Comparison of ENCODE assay signal across 11 cellular contexts in the genomic region with DNA sequence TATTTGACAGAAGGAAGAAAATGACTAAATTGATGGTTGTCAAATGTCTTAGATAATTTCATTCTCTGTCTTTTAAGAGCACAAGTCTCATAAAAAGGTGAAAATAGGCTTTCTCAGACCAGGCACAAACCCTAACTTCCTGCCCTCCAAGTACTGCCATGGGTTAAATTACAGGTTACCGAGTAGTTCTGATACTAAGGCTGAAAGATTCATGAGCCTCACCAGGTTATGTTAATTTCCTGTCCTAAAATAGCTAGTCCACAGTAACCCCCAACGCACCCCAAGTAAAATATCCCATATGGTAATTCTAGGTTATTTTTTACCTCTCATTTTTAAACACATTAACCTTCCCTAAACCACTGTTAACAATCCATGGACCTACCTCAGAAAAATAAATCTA. TPM values are rescaled to one million over a fixed set of nuclear protein-coding genes. Genes with fewer than 3 reads are reported as not detected.
DNase-seq lines count a peak whose midpoint lies in the region; ATAC-seq and TF ChIP-seq lines count a peak whose summit lies in the region.
"Had no signal": no experiment of that assay in that cellular context is flagged by ENCODE, and none has a peak within 500 bp of the region (broad histone marks: within the 10 kb centered on the region; RNA-seq: fewer than 3 reads in every experiment).

No MANE protein-coding gene starts in this region.

- H3K4me2 ChIP-seq in Loucy (ENCODE audit: low read depth, low read length, poor library complexity, severe bottlenecking), result peak overlapping the region; percentile 47
- H3K4me2 ChIP-seq: KMS-11 had no signal

- H3K9me2 ChIP-seq in Loucy (replicated peaks; ENCODE audit: low read depth, low read length), result no peaks in the 10 kb centered on the region

- H3K4me1 ChIP-seq in Loucy (ENCODE audit: insufficient read depth, low read length, poor library complexity, severe bottlenecking) (peaks cover 35% of the 10 kb centered on the region), mucosa of descending colon (ENCODE audit: low read depth) (no peaks in the 10 kb centered on the region)

- H3K27me3 ChIP-seq in Loucy (ENCODE audit: insufficient read depth, low read length, poor library complexity, severe bottlenecking), result no peaks in the 10 kb centered on the region
- H3K27me3 ChIP-seq: heart right ventricle had no signal

- intact Hi-C loops in mucosa of descending colon (cut with DNase I, micrococcal nuclease), result no loop called here

- no peak overlapping the region for H3K9ac ChIP-seq in Loucy (ENCODE audit: low read depth, low read length, poor library complexity, severe bottlenecking)
- H3K9ac ChIP-seq: KMS-11 had no signal

- H3K9me3 ChIP-seq in Loucy (ENCODE audit: insufficient read depth, low read depth, low read length) (no peaks in the 10 kb centered on the region), mucosa of descending colon (no peaks in the 10 kb centered on the region)

- peak; percentile 74 for ATAC-seq in activated CD8-positive, alpha-beta memory T cell treated with anti-CD3 and anti-CD28 coated beads, Interleukin-2, amount 10 ng/mL, durations not matched to agents 7 days and 5 days
- ATAC-seq in HG02571 (IDR thresholded peaks at IDR 0.05; ENCODE audit: unreplicated experiment), result peak; percentile 79
- ATAC-seq in stimulated activated naive CD8-positive, alpha-beta T cell treated with anti-CD3 and anti-CD28 coated beads, Interleukin-15, Interleukin-2, amounts not matched to agents 100 U/mL and 50 U/mL, for 24 hours, result peak; percentile 49
- no peak for ATAC-seq in mucosa of descending colon
- ATAC-seq: heart right ventricle had no signal

- H3F3A ChIP-seq in Loucy (ENCODE audit: low read depth), result no peaks in the 10 kb centered on the region

- no peak for DNase-seq in activated CD8-positive, alpha-beta memory T cell treated with anti-CD3 and anti-CD28 coated beads, Interleukin-2, amount 10 ng/mL, durations not matched to agents 7 days and 5 days
- DNase-seq in activated CD8-positive, alpha-beta memory T cell treated with anti-CD3 and anti-CD28 coated beads, Interleukin-2, amount 50 U/mL, for 48 hours, result no peak
- no peak for DNase-seq in stimulated activated naive CD8-positive, alpha-beta T cell treated with anti-CD3 and anti-CD28 coated beads, Interleukin-15, Interleukin-2, amounts not matched to agents 100 U/mL and 50 U/mL, for 24 hours
- no peak for DNase-seq in CD1c-positive myeloid dendritic cell (ENCODE audit: extremely low spot score)
- DNase-seq in mucosa of descending colon, result no peak
- no peak for DNase-seq in inferior parietal cortex (ENCODE audit: extremely low spot score)
- DNase-seq: heart right ventricle; NK-92 treated with Interleukin-12 subunit alpha and Interleukin-12 subunit beta, amount 100 ng/mL, for 24 hours had no signal

- peak overlapping the region; percentile 58 for H3K27ac Mint-ChIP-seq in activated CD8-positive, alpha-beta memory T cell treated with anti-CD3 and anti-CD28 coated beads, Interleukin-2, amount 10 ng/mL, durations not matched to agents 7 days and 5 days

- H3K4me1 Mint-ChIP-seq in activated CD8-positive, alpha-beta memory T cell treated with anti-CD3 and anti-CD28 coated beads, Interleukin-2, amount 10 ng/mL, durations not matched to agents 7 days and 5 days, result peaks cover 50% of the 10 kb centered on the region

- H3K27me3 Mint-ChIP-seq in activated CD8-positive, alpha-beta memory T cell treated with anti-CD3 and anti-CD28 coated beads, Interleukin-2, amount 10 ng/mL, durations not matched to agents 7 days and 5 days, result no peaks in the 10 kb centered on the region

- H2AFZ ChIP-seq in Loucy (ENCODE audit: low read length), result no peak overlapping the region

- no peak for TF ChIP-seq CTCF in Loucy (conservative IDR thresholded peaks at IDR 0.05; ENCODE audit: low read length)
- TF ChIP-seq CTCF in mucosa of descending colon (IDR thresholded peaks at IDR 0.05), result no peak

- peaks cover 10% of the 10 kb centered on the region for H3K9me3 Mint-ChIP-seq in activated CD8-positive, alpha-beta memory T cell treated with anti-CD3 and anti-CD28 coated beads, Interleukin-2, amount 10 ng/mL, durations not matched to agents 7 days and 5 days (ENCODE audit: low read depth)

- H4K20me1 ChIP-seq in Loucy (ENCODE audit: insufficient read depth, low read length, poor library complexity, severe bottlenecking), result peaks cover 99% of the 10 kb centered on the region

- peaks cover 47% of the 10 kb centered on the region for H3K36me3 Mint-ChIP-seq in activated CD8-positive, alpha-beta memory T cell treated with anti-CD3 and anti-CD28 coated beads, Interleukin-2, amount 10 ng/mL, durations not matched to agents 7 days and 5 days

- CTCF ChIA-PET in activated CD8-positive, alpha-beta memory T cell treated with anti-CD3 and anti-CD28 coated beads, Interleukin-2, amount 10 ng/mL, durations not matched to agents 7 days and 5 days (lab: Charles Lee), result interaction anchor here (0.6 to 1.5 kb wide), 3 partner anchors 41 to 500 kb away, joined by 3 to 4 read pairs (median 3); no protein-coding TSS in a partner anchor

- H3K4me3 ChIP-seq in Loucy (ENCODE audit: low read length, poor library complexity, severe bottlenecking) (no peak overlapping the region), mucosa of descending colon (no peak overlapping the region)
- H3K4me3 ChIP-seq: heart right ventricle had no signal

- H3K79me2 ChIP-seq in Loucy (ENCODE audit: insufficient read depth, low read length), result peaks cover 100% of the 10 kb centered on the region

- H3K4me3 Mint-ChIP-seq in activated CD8-positive, alpha-beta memory T cell treated with anti-CD3 and anti-CD28 coated beads, Interleukin-2, amount 10 ng/mL, durations not matched to agents 7 days and 5 days, result no peak overlapping the region

- H3K36me3 ChIP-seq in Loucy (ENCODE audit: insufficient read depth, low read length) (peaks cover 11% of the 10 kb centered on the region; the same call in 1 of the 2 replicates), mucosa of descending colon (ENCODE audit: low read depth) (no peaks in the 10 kb centered on the region)
- H3K36me3 ChIP-seq: heart right ventricle had no signal

RNA-seq across cellular contexts. Expression of a gene that starts 42.0 kb away (rescaled TPM):
- 10 to 100 TPM; 35.1 to 35.9 TPM for total RNA-seq in activated CD8-positive, alpha-beta memory T cell treated with anti-CD3 and anti-CD28 coated beads, Interleukin-2, amount 10 ng/mL, durations not matched to agents 7 days and 5 days
- total RNA-seq in mucosa of descending colon, result 10 to 100 TPM; 40.1 to 41.9 (median 41.0) TPM
